In the genomic region with DNA sequence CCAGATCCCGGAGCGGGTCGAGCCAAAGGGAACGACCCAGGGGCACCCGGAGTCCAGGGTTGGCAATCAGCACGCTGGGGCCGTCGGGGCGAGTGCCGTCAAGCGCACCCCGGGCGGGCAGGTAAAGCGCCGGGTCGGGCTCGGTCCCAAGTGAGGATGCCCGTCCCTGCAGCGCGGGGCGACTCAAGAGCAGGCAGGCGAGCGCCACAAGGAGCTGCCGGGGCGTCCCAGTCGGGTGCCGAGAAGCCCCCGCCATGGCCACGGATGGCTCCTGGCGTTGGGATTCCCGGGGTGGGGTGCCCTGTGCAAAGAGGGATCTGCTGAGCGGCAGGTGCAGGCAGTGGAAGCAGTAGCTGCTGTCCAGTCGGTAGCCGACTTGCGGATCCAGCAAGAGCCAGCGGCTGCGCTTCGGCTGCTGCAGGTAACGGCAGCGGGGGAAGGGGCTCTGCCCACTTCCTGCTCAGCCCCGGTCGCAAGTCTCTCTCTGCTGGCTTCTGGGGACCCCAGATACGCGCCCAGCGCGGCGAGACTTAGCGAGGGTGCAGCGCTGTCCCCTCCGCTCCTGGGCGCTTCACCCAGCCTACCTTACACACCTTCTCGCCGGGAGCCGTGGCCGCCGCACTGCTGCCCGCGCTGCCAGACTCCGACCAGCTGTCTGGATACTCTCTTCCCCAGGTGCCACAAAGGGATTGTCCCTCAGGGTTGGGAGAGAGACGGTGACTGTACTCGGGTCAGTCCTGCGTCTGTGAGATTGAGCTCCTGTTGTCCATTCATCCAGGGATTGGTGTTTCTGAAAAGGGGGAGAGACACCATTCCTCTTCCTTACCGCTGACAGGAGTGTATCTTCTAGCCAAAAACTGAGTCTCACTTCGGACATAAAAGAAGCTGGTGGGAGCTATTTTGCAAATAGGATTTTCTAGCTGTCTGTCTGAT, we compare ENCODE assay signal across 1 cellular context.
A peak's percentile ranks its signal among the peaks of the same experiment; 100 is the strongest.
TF ChIP-seq lines count a peak whose summit lies in the region.

Gene FREM3 (minus strand): TSS at position 256 of the 933 bp plus-strand sequence. CDS start 0 bp downstream, at position 256.

TF ChIP-seq in H1, 55 proteins besides CTCF, POLR2A, EP300 and RAD21 (continued from another document):
- TF ChIP-seq KDM4A (IDR thresholded peaks at IDR 0.05; ENCODE audit: low read depth, low read length, severe bottlenecking) (peak; percentile 93), CREB1 (IDR thresholded peaks at IDR 0.05) (no peak), PHF8 (conservative IDR thresholded peaks at IDR 0.05; ENCODE audit: low read depth, low read length) (0 out of 2 replicates have a peak, but pooled peaks have one; percentile 15), CBX5 (IDR thresholded peaks at IDR 0.05; ENCODE audit: low read depth, low read length) (no peak), EZH2 (IDR thresholded peaks at IDR 0.05; ENCODE audit: low read depth, low read length, severe bottlenecking) (peak; percentile 91), HDAC2 (IDR thresholded peaks at IDR 0.05; ENCODE audit: borderline replicate concordance in 1 of 2, low read depth in 2 of 2, low read length in 2 of 2) (no peak), SUZ12 (IDR thresholded peaks at IDR 0.05; ENCODE audit: low read length) (peak; percentile 93), YY1 (IDR thresholded peaks at IDR 0.05; ENCODE audit: low read depth, low read length) (0 out of 2 replicates have a peak, but pooled peaks have one; percentile 9)
